Comparison of ENCODE assay signal across 8 cellular contexts in the genomic region with DNA sequence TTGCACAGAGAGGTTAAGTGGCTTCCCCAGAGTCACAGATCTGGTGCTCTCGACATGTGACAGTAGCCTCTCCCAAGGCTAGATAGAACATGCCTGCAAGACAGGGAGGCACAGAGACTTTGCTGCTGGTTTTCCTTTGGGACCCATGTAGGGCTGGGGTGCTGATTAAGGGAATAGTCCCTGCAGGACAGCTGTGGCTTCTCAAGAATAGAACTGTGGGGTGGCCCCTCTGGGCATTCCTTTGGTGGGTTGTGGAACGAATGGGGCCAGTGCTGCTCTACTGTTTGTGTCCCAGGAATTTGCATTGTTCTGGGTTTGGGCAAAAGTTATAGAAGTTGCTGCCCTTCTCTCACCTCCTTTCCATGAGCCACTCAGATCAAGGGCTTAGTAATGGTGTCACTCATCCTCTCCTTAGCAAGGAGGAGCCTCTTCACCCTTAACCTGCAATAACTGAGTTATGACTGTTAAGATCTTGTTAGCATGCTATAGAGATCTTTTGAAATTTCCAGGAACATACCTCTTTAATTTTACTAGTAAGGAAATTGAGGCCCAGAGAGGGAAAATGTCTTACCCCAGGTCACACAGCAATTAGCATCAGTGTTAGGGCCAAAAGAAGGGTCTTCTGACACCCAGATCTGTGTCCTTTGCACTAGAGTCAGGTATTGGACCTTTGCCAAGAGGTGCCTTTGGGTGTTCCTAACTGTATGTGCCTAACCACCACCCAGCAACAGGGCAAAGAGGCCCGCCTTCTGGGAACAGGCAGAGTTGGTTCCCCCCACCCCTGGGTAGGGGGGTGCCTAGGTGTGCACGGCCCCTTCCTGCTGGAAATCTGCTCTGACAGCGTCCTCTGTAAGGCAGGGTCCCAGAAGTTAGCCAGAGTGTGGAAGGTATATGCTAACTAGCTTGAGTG. TPM values are rescaled to one million over a fixed set of nuclear protein-coding genes. Genes with fewer than 3 reads are reported as not detected.
DNase-seq lines count a peak whose midpoint lies in the region; ATAC-seq and TF ChIP-seq lines count a peak whose summit lies in the region.

No MANE protein-coding gene starts in this region.

- TF ChIP-seq POLR2A in breast epithelium (IDR thresholded peaks at IDR 0.05) (no peak), body of pancreas (IDR thresholded peaks at IDR 0.05) (no peak)

- H3K27me3 ChIP-seq in breast epithelium = no peaks in the 10 kb centered on the region
- no peaks in the 10 kb centered on the region for H3K27me3 ChIP-seq in body of pancreas
- H3K27me3 ChIP-seq in upper lobe of right lung = no peaks in the 10 kb centered on the region

- 82 to 92% methylated on average over 2 to 5 of the region's 5 CpGs for WGBS in body of pancreas, 2 donors

- peaks cover 50% of the 10 kb centered on the region for H3K36me3 Mint-ChIP-seq in MCF 10A (ENCODE audit: insufficient read depth, unreplicated experiment)

- H3K4me3 Mint-ChIP-seq in MCF 10A (ENCODE audit: unreplicated experiment) = no peak overlapping the region

- peaks cover 33% of the 10 kb centered on the region for H3K4me1 Mint-ChIP-seq in MCF 10A (ENCODE audit: insufficient read depth, unreplicated experiment)

- CTCF ChIA-PET in MCF 10A (lab: Yijun Ruan, JAX) = interaction anchor here (1.0 to 20.5 kb wide), 4 partner anchors 16 to 243 kb away, joined by 4 to 290 read pairs (median 46); no protein-coding TSS in a partner anchor

- H3K4me1 ChIP-seq in breast epithelium (peaks cover 30 to 75% of the 10 kb centered on the region in 2 donors), body of pancreas (peaks cover 83% of the 10 kb centered on the region), mucosa of descending colon (ENCODE audit: low read depth) (peaks cover 90% of the 10 kb centered on the region), upper lobe of right lung (peaks cover 63% of the 10 kb centered on the region)

- TF ChIP-seq CTCF in breast epithelium (IDR thresholded peaks at IDR 0.05) (no peak), MCF 10A (IDR thresholded peaks at IDR 0.05; ENCODE audit: unreplicated experiment) (no peak), body of pancreas (IDR thresholded peaks at IDR 0.05) (no peak), mucosa of descending colon (IDR thresholded peaks at IDR 0.05) (no peak), upper lobe of right lung (IDR thresholded peaks at IDR 0.05) (no peak)

- H3K27ac Mint-ChIP-seq in MCF 10A (ENCODE audit: low read depth, unreplicated experiment) = no peak overlapping the region

- intact Hi-C loops in breast epithelium (cut with DNase I; ENCODE audit: low total_unique reads) (no loop called here), MCF 10A (cut with micrococcal nuclease) (loop anchor here (5.0 kb wide), 1 partner anchor 34 kb away; no protein-coding TSS in a partner anchor), body of pancreas (cut with DNase I) (no loop called here), mucosa of descending colon (cut with DNase I, micrococcal nuclease) (loop anchor here in 1 of 2 donors (5.0 kb wide), 1 partner anchor 34 kb away; no protein-coding TSS in a partner anchor), upper lobe of right lung (cut with DNase I) (no loop called here)

- DNase-seq in breast epithelium (ENCODE audit: low spot score in 2 of 2) (no peak), MCF 10A (ENCODE audit: unreplicated experiment) (no peak), body of pancreas (peak in 2 of 4 donors; percentile 20 to 24), mucosa of descending colon (peak; percentile 56 to 67 (median 64)), upper lobe of right lung (no peak), occipital lobe (lab: John Stamatoyannopoulos, UW) (no peak), hippocampal formation (lab: John Stamatoyannopoulos, UW) (no peak), NCI-H146 treated with DMSO at 0.1 percent for 48 hours (lab: John Stamatoyannopoulos, UW; ENCODE audit: unreplicated experiment) (no peak)

- no TSS peak for BruUV-seq in MCF 10A (replicated peaks; lab: Mats Ljungman, UMichigan)

- H3K4me3 ChIP-seq in breast epithelium = no peak overlapping the region
- no peak overlapping the region for H3K4me3 ChIP-seq in body of pancreas
- H3K4me3 ChIP-seq in mucosa of descending colon = no peak overlapping the region
- no peak overlapping the region for H3K4me3 ChIP-seq in upper lobe of right lung

- H3K27ac ChIP-seq in breast epithelium (peak overlapping the region; percentile 95 to 96), body of pancreas (peak overlapping the region in 3 of 4 donors; percentile 6 to 74 (median 73)), upper lobe of right lung (peak overlapping the region; percentile 82)

- no peak for ATAC-seq in body of pancreas
- ATAC-seq in mucosa of descending colon = peak; percentile 4
- ATAC-seq in upper lobe of right lung = no peak

- H3K36me3 ChIP-seq in breast epithelium (no peaks in the 10 kb centered on the region), body of pancreas (replicated peaks in 1 of 2; ENCODE audit: insufficient read depth in 1 of 2, low read depth in 2 of 2) (no peaks in the 10 kb centered on the region), mucosa of descending colon (ENCODE audit: low read depth) (no peaks in the 10 kb centered on the region), upper lobe of right lung (peaks cover 59% of the 10 kb centered on the region)

- H3K9me3 ChIP-seq in breast epithelium (no peaks in the 10 kb centered on the region), body of pancreas (no peaks in the 10 kb centered on the region), mucosa of descending colon (no peaks in the 10 kb centered on the region), upper lobe of right lung (no peaks in the 10 kb centered on the region)

- POLR2A ChIA-PET in MCF 10A (lab: Yijun Ruan, JAX) = interaction anchor here (0.7 to 21.3 kb wide), 4 partner anchors 17 to 143 kb away, joined by 3 to 480 read pairs (median 5); partner anchors contain the start of gene SCNN1A

- no peaks in the 10 kb centered on the region for H3K27me3 Mint-ChIP-seq in MCF 10A (ENCODE audit: insufficient read depth, unreplicated experiment)

- no peaks in the 10 kb centered on the region for H3K9me3 Mint-ChIP-seq in MCF 10A (ENCODE audit: unreplicated experiment)

RNA-seq across cellular contexts. Expression of gene CD9, which starts 31.4 kb away (rescaled TPM):
- total RNA-seq in breast epithelium = 100 to 1,000 TPM in 2 of 3 donors, 10 to 100 TPM in 1; 91.1 to 436 (median 243) TPM
- total RNA-seq in MCF 10A (2022) = 31.1 and 40.7 TPM in 2 replicates
- 10 to 100 TPM; 66.6 to 91.3 TPM for total RNA-seq in body of pancreas
- total RNA-seq in mucosa of descending colon = 100 to 1,000 TPM; 452 to 723 (median 672) TPM
- total RNA-seq in upper lobe of right lung = 445 TPM
- 29.5 TPM for total RNA-seq in occipital lobe

Comparison
In these comparisons a context has a peak if more than half of its experiments do, and no peak if none do; other contexts are left out.
1. DNase-seq: peak in mucosa of descending colon (3 of 3); none in breast epithelium (0 of 2), MCF 10A (single experiment), upper lobe of right lung (single experiment), occipital lobe (single experiment), hippocampal formation (0 of 2) and NCI-H146 treated with DMSO at 0.1 percent for 48 hours (single experiment).
2. Peak in every context shown above with its lines, with median percentiles within 50 percentile points of each other: H3K27ac ChIP-seq.